Comparison of ENCODE assay signal across 1 cellular context in the genomic region with DNA sequence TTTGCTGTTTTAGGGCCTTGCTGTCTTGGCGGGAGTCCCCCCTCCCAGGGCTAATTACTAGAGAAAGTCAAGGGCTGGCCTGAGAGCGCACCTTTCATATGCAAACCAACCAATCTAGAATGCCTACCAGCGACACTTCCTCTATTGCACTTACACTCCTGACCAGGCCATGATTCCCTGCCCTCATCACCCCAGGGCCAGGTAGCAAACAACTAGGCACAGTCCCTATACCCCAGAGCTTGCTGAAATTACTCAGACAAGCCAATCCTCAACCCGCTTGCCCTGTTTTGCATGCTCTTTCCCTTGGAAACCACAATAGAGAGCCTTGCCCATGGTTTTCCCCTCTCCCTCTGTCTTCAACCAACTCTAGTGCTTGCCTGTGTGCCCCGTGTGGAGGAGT.
TF ChIP-seq lines count a peak whose summit lies in the region.

No MANE protein-coding gene starts in this region.

TF ChIP-seq in H1, 55 proteins besides CTCF, POLR2A, EP300 and RAD21:
- TF ChIP-seq TAF1 (IDR thresholded peaks at IDR 0.05; ENCODE audit: low read depth, low read length) (0 out of 2 replicates have a peak, but pooled peaks have one; percentile 29), CREB1 (IDR thresholded peaks at IDR 0.05) (no peak), NANOG (IDR thresholded peaks at IDR 0.05; ENCODE audit: insufficient read depth, low read depth, low read length, poor library complexity, severe bottlenecking) (peak; percentile 9), KDM5A (IDR thresholded peaks at IDR 0.05; ENCODE audit: low read length) (no peak)
